Comparison of ENCODE assay signal across 8 cellular contexts in the genomic region with DNA sequence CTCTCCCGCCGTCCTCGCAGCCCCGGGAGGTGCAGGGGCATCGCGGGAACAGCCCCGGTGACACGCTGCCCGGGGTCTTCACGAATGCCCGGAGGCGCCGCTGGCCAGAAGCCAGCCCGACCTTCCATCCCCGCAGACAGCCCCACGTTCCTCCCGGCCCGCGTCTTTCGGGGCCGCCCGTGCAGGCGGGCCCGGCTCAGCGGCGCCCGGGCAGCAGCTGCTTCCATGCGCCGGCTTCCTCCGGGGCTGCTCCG. TPM values are rescaled to one million over a fixed set of nuclear protein-coding genes. Genes with fewer than 3 reads are reported as not detected.
DNase-seq lines count a peak whose midpoint lies in the region; ATAC-seq and TF ChIP-seq lines count a peak whose summit lies in the region.

No MANE protein-coding gene starts in this region.

- H3K4me2 ChIP-seq in H9 (ENCODE audit: insufficient read depth, insufficient read length, low read length): peak overlapping the region; percentile 38

- H3K79me1 ChIP-seq in H9 (ENCODE audit: insufficient read depth, low read depth, low read length, poor library complexity, severe bottlenecking): no peaks in the 10 kb centered on the region

- no peaks in the 10 kb centered on the region for H3K79me2 ChIP-seq in H9 (ENCODE audit: insufficient read depth, low read length)

- no CpG with 5 or more reads among the region's 31 CpGs for WGBS in H9 (ENCODE audit: extremely low coverage, insufficient read length, low lambda C conversion rate)

- no peak overlapping the region for H2BK12ac ChIP-seq in H9 (ENCODE audit: insufficient read length, low read depth, low read length)

- peak overlapping the region; percentile 82 for H3K14ac ChIP-seq in H9 (ENCODE audit: insufficient read depth, low read length)

- H3K36me3 Mint-ChIP-seq in CD14-positive monocyte: peaks cover 5 to 21% of the 10 kb centered on the region in 2 donors
- H3K36me3 Mint-ChIP-seq in H9 (ENCODE audit: insufficient read depth in 1 of 3, low read depth in 3 of 3): peaks cover 0 to 5% (median 0%) of the 10 kb centered on the region in 3 experiments; a peak in 2 of 7 replicates
- no peaks in the 10 kb centered on the region for H3K36me3 Mint-ChIP-seq in glutamatergic neuron (ENCODE audit: unreplicated experiment)

- H3K9me3 Mint-ChIP-seq in CD14-positive monocyte (peaks cover 0 to 3% (median 0%) of the 10 kb centered on the region in 7 donors), H9 (peaks cover 0 to 4% of the 10 kb centered on the region in 2 experiments; a peak in 1 of 5 replicates), glutamatergic neuron (ENCODE audit: unreplicated experiment) (peaks cover 5% of the 10 kb centered on the region)

- no peak for TF ChIP-seq CTCF in CD14-positive monocyte (IDR thresholded peaks at IDR 0.05)
- no peak for TF ChIP-seq CTCF in H9 (conservative IDR thresholded peaks at IDR 0.05)
- no peak for TF ChIP-seq CTCF in cardiac muscle cell (IDR thresholded peaks at IDR 0.05; ENCODE audit: low read depth, low read length)
- no peak for TF ChIP-seq CTCF in glutamatergic neuron (IDR thresholded peaks at IDR 0.05; ENCODE audit: partially characterized antibody, unreplicated experiment)

- no peak overlapping the region for H4K91ac ChIP-seq in H9 (ENCODE audit: insufficient read length, low read depth, low read length)

- no peaks in the 10 kb centered on the region for H4K20me1 ChIP-seq in H9 (ENCODE audit: control insufficient read depth, insufficient read depth, insufficient read length)

- no peak overlapping the region for H4K8ac ChIP-seq in H9 (replicated peaks; ENCODE audit: insufficient read length, low read depth, low read length)

- H3K4me3 ChIP-seq in SJSA1: peak overlapping the region; percentile 92
- H3K4me3 ChIP-seq in cardiac muscle cell: peak overlapping the region; percentile 45
- H3K4me3 ChIP-seq in skeletal muscle tissue (ENCODE audit: low read length in 3 of 3): peak overlapping the region; percentile 51 to 77 (median 74)

- H2BK120ac ChIP-seq in H9 (ENCODE audit: low read depth, low read length, poor library complexity, severe bottlenecking): no peak overlapping the region

- peaks cover 17 to 25% (median 21%) of the 10 kb centered on the region in 3 donors for H3K27me3 Mint-ChIP-seq in CD14-positive monocyte (ENCODE audit: low read depth in 3 of 3)
- peaks cover 42% of the 10 kb centered on the region for H3K27me3 Mint-ChIP-seq in H9 (ENCODE audit: low read depth)
- H3K27me3 Mint-ChIP-seq in glutamatergic neuron (ENCODE audit: unreplicated experiment): peaks cover 17% of the 10 kb centered on the region

- no peak overlapping the region for H3K9ac ChIP-seq in H9 (ENCODE audit: extremely low read depth, insufficient read length, low read length)
- peak overlapping the region; percentile 70 to 86 (median 72) for H3K9ac ChIP-seq in skeletal muscle tissue (ENCODE audit: low read depth in 1 of 3, low read length in 3 of 3)

- ATAC-seq in HG02610 (IDR thresholded peaks at IDR 0.05; ENCODE audit: unreplicated experiment): no peak

- peak overlapping the region in 6 of 7 donors; percentile 85 to 96 (median 92) for H3K27ac Mint-ChIP-seq in CD14-positive monocyte
- no peak overlapping the region for H3K27ac Mint-ChIP-seq in H9
- no peak overlapping the region for H3K27ac Mint-ChIP-seq in glutamatergic neuron (ENCODE audit: unreplicated experiment)

- H3K27me3 ChIP-seq in H9 (ENCODE audit: insufficient read depth, low read length) (peaks cover 26% of the 10 kb centered on the region; the same call in 1 of the 2 replicates), SJSA1 (replicated peaks) (peaks cover 27% of the 10 kb centered on the region), cardiac muscle cell (no peaks in the 10 kb centered on the region), skeletal muscle tissue (ENCODE audit: control insufficient read depth in 3 of 3, insufficient read depth in 3 of 3, low read length in 3 of 3) (peaks cover 5 to 12% (median 8%) of the 10 kb centered on the region in 3 donors)

- H3K23ac ChIP-seq in H9 (ENCODE audit: insufficient read length, low read depth, low read length): no peak overlapping the region

- H3K18ac ChIP-seq in H9 (ENCODE audit: insufficient read length, low read depth, low read length): peak overlapping the region; percentile 49

- H2BK5ac ChIP-seq in H9 (ENCODE audit: insufficient read length, low read length): no peak overlapping the region

- intact Hi-C loops in CD14-positive monocyte (cut with micrococcal nuclease): loop anchor here (1.0 to 5.0 kb wide), 6 partner anchors 41 to 738 kb away; partner anchors contain the start of genes SIVA1 (in 1 of the 2) and TEX22 (in 1 of the 2)

- peaks cover 6% of the 10 kb centered on the region for H3K23me2 ChIP-seq in H9 (ENCODE audit: insufficient read length, low read depth, low read length, poor library complexity, severe bottlenecking)

- H2BK20ac ChIP-seq in H9 (ENCODE audit: low read depth, low read length, poor library complexity, severe bottlenecking): no peak overlapping the region

- H3K56ac ChIP-seq in H9 (ENCODE audit: insufficient read length, low read depth, low read length): no peak overlapping the region

- no peaks in the 10 kb centered on the region for H3K4me1 ChIP-seq in H9 (ENCODE audit: insufficient read depth, low read length)
- H3K4me1 ChIP-seq in SJSA1 (replicated peaks): peaks cover 25% of the 10 kb centered on the region
- peaks cover 23% of the 10 kb centered on the region for H3K4me1 ChIP-seq in cardiac muscle cell (ENCODE audit: low read depth)
- H3K4me1 ChIP-seq in skeletal muscle tissue (ENCODE audit: control insufficient read depth in 3 of 3, insufficient read depth in 3 of 3, low read length in 3 of 3): peaks cover 37 to 45% (median 45%) of the 10 kb centered on the region in 3 donors

- no peak overlapping the region for H2AK5ac ChIP-seq in H9 (ENCODE audit: insufficient read length, low read length)

- no peaks in the 10 kb centered on the region for H3K9me3 ChIP-seq in H9 (ENCODE audit: control insufficient read depth, low read depth, low read length)
- H3K9me3 ChIP-seq in SJSA1 (replicated peaks): no peaks in the 10 kb centered on the region
- no peaks in the 10 kb centered on the region for H3K9me3 ChIP-seq in cardiac muscle cell (ENCODE audit: low read depth)
- no peaks in the 10 kb centered on the region for H3K9me3 ChIP-seq in skeletal muscle tissue (ENCODE audit: control insufficient read depth in 3 of 3, low read length in 3 of 3)

- no peak overlapping the region for H3T11ph ChIP-seq in H9 (ENCODE audit: low read length)

- H3K4me1 Mint-ChIP-seq in CD14-positive monocyte: peaks cover 36% of the 10 kb centered on the region
- peaks cover 4 to 14% of the 10 kb centered on the region in 2 experiments for H3K4me1 Mint-ChIP-seq in H9
- H3K4me1 Mint-ChIP-seq in glutamatergic neuron (ENCODE audit: low read depth, unreplicated experiment): peaks cover 2% of the 10 kb centered on the region

- H3K36me3 ChIP-seq in SJSA1 (peaks cover 13% of the 10 kb centered on the region), cardiac muscle cell (no peaks in the 10 kb centered on the region), skeletal muscle tissue (ENCODE audit: control insufficient read depth in 3 of 3, insufficient read depth in 3 of 3, low read length in 3 of 3) (no peaks in the 10 kb centered on the region)

- peak overlapping the region; percentile 80 to 90 for H3K4me3 Mint-ChIP-seq in CD14-positive monocyte
- peak overlapping the region; percentile 57 to 80; a peak in 3 of 5 replicates for H3K4me3 Mint-ChIP-seq in H9
- H3K4me3 Mint-ChIP-seq in glutamatergic neuron (ENCODE audit: unreplicated experiment): no peak overlapping the region

- DNase-seq in CD14-positive monocyte (ENCODE audit: low spot score): no peak
- no peak for DNase-seq in H9
- DNase-seq in SJSA1 (ENCODE audit: low read depth in 1 of 2, low spot score in 2 of 2): no peak
- no peak for DNase-seq in cardiac muscle cell (ENCODE audit: low read depth in 1 of 2, low spot score in 1 of 2)
- DNase-seq in NCI-H2227 treated with DMSO at 0.1 percent for 48 hours (lab: John Stamatoyannopoulos, UW): no peak
- DNase-seq in glutamatergic neuron: no peak

- no peak overlapping the region for H3K4ac ChIP-seq in H9 (ENCODE audit: low read depth, low read length)

- no peak overlapping the region for H2BK15ac ChIP-seq in H9 (ENCODE audit: low read depth, low read length)

- no peak overlapping the region for H2AFZ ChIP-seq in H9 (ENCODE audit: low read length)

- H3K27ac ChIP-seq in H9 (ENCODE audit: insufficient read length, low read depth, low read length) (no peak overlapping the region), SJSA1 (peak overlapping the region; percentile 82), cardiac muscle cell (peak overlapping the region; percentile 92), skeletal muscle tissue (ENCODE audit: low read depth, low read length) (peak overlapping the region; percentile 77)

- no peak overlapping the region for H4K5ac ChIP-seq in H9 (ENCODE audit: insufficient read length, low read depth, low read length)

RNA-seq across cellular contexts. Expression of gene TEDC1, which starts 0.8 kb away (rescaled TPM):
- 1 to 10 TPM; 7.8 to 9.0 TPM for polyA plus RNA-seq in CD14-positive monocyte
- 26.2 TPM in 2 replicates for total RNA-seq in H9 (2021)
- 22.1 and 38.8 TPM in 2 replicates for total RNA-seq in SJSA1 (2014; rRNA removed; shearing (Covaris generic))
- total RNA-seq in cardiac muscle cell: 32.0 and 33.0 TPM in 2 replicates
- polyA plus RNA-seq in cardiac muscle cell: 27.4 and 27.6 TPM in 2 replicates
- total RNA-seq in skeletal muscle tissue: 2.1 TPM
- total RNA-seq in glutamatergic neuron (ENCODE audit: unreplicated experiment): 13.8 TPM

RNA-seq across cellular contexts. Expression of gene CRIP1, which starts 3.6 kb away (rescaled TPM):
- 1,000 to 10,000 TPM; 1,032 to 2,084 TPM for polyA plus RNA-seq in CD14-positive monocyte
- 6.9 and 8.8 TPM in 2 replicates for total RNA-seq in H9 (2021)
- total RNA-seq in SJSA1 (2014; rRNA removed; shearing (Covaris generic)): 0.39 TPM in 1 of 2 replicates, not detected in the other
- 46.9 and 51.1 TPM in 2 replicates for total RNA-seq in cardiac muscle cell
- polyA plus RNA-seq in cardiac muscle cell: 196 and 203 TPM in 2 replicates
- 5.2 TPM for total RNA-seq in skeletal muscle tissue
- total RNA-seq in glutamatergic neuron (ENCODE audit: unreplicated experiment): 49.3 TPM

RNA-seq across cellular contexts. Expression of gene CRIP2, which starts 15.6 kb away (rescaled TPM):
- polyA plus RNA-seq in CD14-positive monocyte (1 to 10 TPM; 2.1 to 3.3 TPM), cardiac muscle cell (1,364 and 1,845 TPM in 2 replicates)
- total RNA-seq in H9 (2021) (5.7 and 7.2 TPM in 2 replicates), cardiac muscle cell (804 and 1,173 TPM in 2 replicates), skeletal muscle tissue (77.8 TPM), glutamatergic neuron (ENCODE audit: unreplicated experiment) (78.5 TPM)
- 1.1 and 3.8 TPM in 2 replicates for total RNA-seq in SJSA1 (2014; rRNA removed; shearing (Covaris generic))

RNA-seq across cellular contexts. Expression of gene TMEM121, which starts 36.1 kb away (rescaled TPM):
- under 1 TPM in 1 of 2 donors, not detected in 1; 0.11 TPM for polyA plus RNA-seq in CD14-positive monocyte
- 1.0 and 2.6 TPM in 2 replicates for total RNA-seq in H9 (2021)
- 1.2 and 2.9 TPM in 2 replicates for total RNA-seq in SJSA1 (2014; rRNA removed; shearing (Covaris generic))
- 6.8 and 8.8 TPM in 2 replicates for total RNA-seq in cardiac muscle cell
- 4.4 and 6.4 TPM in 2 replicates for polyA plus RNA-seq in cardiac muscle cell
- total RNA-seq in skeletal muscle tissue: 3.1 TPM
- total RNA-seq in glutamatergic neuron (ENCODE audit: unreplicated experiment): 2.7 TPM

Comparison
In these comparisons a context has a peak if more than half of its experiments do, and no peak if none do; other contexts are left out.
1. H3K27ac Mint-ChIP-seq: peak in CD14-positive monocyte (6 of 7); none in H9 (0 of 3) and glutamatergic neuron (single experiment).
2. Peak in every context shown above with its lines, with median percentiles within 50 percentile points of each other: H3K4me3 ChIP-seq.